ENCODE assay signal across 1 cellular context in genomic region chr2:2577366-2577765, GRCh38.
TF ChIP-seq lines count a peak whose summit lies in the region.

No MANE protein-coding gene starts in this region.

TF ChIP-seq in GM23338, 12 proteins besides CTCF, POLR2A, EP300 and RAD21 (continued from another document):
- TF ChIP-seq ZNF462 (CRISPR knock-in tag; IDR thresholded peaks at IDR 0.05): no peak
- TF ChIP-seq POLR2AphosphoS5 (IDR thresholded peaks at IDR 0.05; ENCODE audit: low read depth): no peak
- no peak for TF ChIP-seq ZNF331 (CRISPR knock-in tag; IDR thresholded peaks at IDR 0.05; ENCODE audit: low read depth)
- TF ChIP-seq REST (IDR thresholded peaks at IDR 0.05; ENCODE audit: unreplicated experiment): no peak
- TF ChIP-seq ETS1 (IDR thresholded peaks at IDR 0.05): no peak
